ENCODE assay signal across 1 cellular context in the genomic region with DNA sequence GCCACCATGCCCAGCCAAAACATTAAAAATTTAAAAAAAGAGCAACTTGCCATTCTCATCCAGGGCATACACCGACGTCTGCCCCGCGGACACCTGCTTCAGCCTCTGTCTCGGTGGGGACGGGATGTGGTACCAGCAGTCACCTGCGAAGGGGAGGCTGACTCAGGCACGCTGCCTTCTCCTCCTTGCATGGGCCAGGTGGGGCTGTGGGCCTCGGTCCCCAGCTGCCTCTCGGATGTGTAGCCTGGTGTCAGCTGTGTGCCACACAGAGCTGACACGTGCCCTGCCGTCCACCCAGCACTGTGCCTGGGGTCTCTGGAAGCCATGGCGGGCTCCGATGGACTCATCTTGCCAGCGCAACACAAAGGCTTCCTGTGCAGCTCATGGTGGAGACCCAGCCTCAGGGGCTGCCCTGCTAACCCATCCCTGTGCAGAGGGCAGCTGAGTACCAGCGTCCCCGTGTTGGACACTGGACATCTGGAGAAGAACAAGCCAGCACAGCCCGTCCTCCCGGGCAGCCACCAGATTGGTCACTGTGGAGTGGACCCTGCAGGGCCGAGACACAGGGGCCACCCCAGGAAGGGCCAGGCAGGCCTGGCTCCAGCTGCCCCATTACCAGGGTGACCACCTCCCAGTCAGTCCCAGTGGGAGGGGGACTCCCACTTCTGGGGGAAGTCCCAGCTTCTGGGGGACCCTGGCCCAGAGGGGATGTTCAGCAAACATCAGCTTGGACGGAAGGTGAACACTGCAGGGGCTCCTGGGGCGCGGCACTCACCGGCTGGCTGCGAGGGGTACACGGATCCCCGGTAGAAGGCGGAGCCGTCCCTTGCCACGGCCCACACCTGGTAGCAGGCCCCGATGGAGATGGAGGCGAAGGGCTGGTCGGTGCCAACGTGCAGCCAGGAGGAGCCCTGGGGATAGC.
TF ChIP-seq lines count a peak whose summit lies in the region.

No MANE protein-coding gene starts in this region.

TF ChIP-seq in HepG2, 621 proteins besides CTCF, POLR2A, EP300 and RAD21:
- TF ChIP-seq MAFF (IDR thresholded peaks at IDR 0.05; ENCODE audit: low read depth, low read length) (no peak), ZNF569 (CRISPR knock-in tag; IDR thresholded peaks at IDR 0.05; ENCODE audit: borderline replicate concordance) (no peak), ZNF652 (CRISPR knock-in tag; IDR thresholded peaks at IDR 0.05; ENCODE audit: borderline replicate concordance, low read depth) (no peak), CHCHD3 (CRISPR knock-in tag; IDR thresholded peaks at IDR 0.05) (no peak), FOSL1 (CRISPR knock-in tag; IDR thresholded peaks at IDR 0.05; ENCODE audit: borderline replicate concordance) (no peak), SP4 (CRISPR knock-in tag; IDR thresholded peaks at IDR 0.05) (no peak), RARA (CRISPR knock-in tag; IDR thresholded peaks at IDR 0.05) (no peak), ZNF839 (CRISPR knock-in tag; IDR thresholded peaks at IDR 0.05; ENCODE audit: borderline replicate concordance) (no peak), TMF1 (CRISPR knock-in tag; IDR thresholded peaks at IDR 0.05; ENCODE audit: low read depth) (no peak), ZNF382 (CRISPR knock-in tag; IDR thresholded peaks at IDR 0.05; ENCODE audit: borderline replicate concordance) (no peak), ZNF564 (CRISPR knock-in tag; IDR thresholded peaks at IDR 0.05) (no peak), ZNF780A (CRISPR knock-in tag; IDR thresholded peaks at IDR 0.05) (no peak), SNAI1 (CRISPR knock-in tag; IDR thresholded peaks at IDR 0.05; ENCODE audit: borderline replicate concordance) (no peak), ZNF777 (CRISPR knock-in tag; IDR thresholded peaks at IDR 0.05) (no peak), RBFOX2 (IDR thresholded peaks at IDR 0.05; ENCODE audit: low read depth, low read length) (no peak), NR3C1 (CRISPR knock-in tag; IDR thresholded peaks at IDR 0.05) (no peak)
- TF ChIP-seq, protein P1, sequence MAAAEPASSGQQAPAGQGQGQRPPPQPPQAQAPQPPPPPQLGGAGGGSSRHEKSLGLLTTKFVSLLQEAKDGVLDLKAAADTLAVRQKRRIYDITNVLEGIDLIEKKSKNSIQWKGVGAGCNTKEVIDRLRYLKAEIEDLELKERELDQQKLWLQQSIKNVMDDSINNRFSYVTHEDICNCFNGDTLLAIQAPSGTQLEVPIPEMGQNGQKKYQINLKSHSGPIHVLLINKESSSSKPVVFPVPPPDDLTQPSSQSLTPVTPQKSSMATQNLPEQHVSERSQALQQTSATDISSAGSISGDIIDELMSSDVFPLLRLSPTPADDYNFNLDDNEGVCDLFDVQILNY (CRISPR knock-in tag; conservative IDR thresholded peaks at IDR 0.05), result no peak
- TF ChIP-seq, protein P2, sequence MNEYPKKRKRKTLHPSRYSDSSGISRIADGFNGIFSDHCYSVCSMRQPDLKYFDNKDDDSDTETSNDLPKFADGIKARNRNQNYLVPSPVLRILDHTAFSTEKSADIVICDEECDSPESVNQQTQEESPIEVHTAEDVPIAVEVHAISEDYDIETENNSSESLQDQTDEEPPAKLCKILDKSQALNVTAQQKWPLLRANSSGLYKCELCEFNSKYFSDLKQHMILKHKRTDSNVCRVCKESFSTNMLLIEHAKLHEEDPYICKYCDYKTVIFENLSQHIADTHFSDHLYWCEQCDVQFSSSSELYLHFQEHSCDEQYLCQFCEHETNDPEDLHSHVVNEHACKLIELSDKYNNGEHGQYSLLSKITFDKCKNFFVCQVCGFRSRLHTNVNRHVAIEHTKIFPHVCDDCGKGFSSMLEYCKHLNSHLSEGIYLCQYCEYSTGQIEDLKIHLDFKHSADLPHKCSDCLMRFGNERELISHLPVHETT (CRISPR knock-in tag; conservative IDR thresholded peaks at IDR 0.05), result no peak
- TF ChIP-seq, protein P3, sequence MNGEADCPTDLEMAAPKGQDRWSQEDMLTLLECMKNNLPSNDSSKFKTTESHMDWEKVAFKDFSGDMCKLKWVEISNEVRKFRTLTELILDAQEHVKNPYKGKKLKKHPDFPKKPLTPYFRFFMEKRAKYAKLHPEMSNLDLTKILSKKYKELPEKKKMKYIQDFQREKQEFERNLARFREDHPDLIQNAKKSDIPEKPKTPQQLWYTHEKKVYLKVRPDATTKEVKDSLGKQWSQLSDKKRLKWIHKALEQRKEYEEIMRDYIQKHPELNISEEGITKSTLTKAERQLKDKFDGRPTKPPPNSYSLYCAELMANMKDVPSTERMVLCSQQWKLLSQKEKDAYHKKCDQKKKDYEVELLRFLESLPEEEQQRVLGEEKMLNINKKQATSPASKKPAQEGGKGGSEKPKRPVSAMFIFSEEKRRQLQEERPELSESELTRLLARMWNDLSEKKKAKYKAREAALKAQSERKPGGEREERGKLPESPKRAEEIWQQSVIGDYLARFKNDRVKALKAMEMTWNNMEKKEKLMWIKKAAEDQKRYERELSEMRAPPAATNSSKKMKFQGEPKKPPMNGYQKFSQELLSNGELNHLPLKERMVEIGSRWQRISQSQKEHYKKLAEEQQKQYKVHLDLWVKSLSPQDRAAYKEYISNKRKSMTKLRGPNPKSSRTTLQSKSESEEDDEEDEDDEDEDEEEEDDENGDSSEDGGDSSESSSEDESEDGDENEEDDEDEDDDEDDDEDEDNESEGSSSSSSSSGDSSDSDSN (CRISPR knock-in tag; IDR thresholded peaks at IDR 0.05), result no peak
- TF ChIP-seq, protein P4, sequence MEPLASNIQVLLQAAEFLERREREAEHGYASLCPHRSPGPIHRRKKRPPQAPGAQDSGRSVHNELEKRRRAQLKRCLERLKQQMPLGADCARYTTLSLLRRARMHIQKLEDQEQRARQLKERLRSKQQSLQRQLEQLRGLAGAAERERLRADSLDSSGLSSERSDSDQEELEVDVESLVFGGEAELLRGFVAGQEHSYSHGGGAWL (CRISPR knock-in tag; IDR thresholded peaks at IDR 0.05), result no peak
